Comparison of ENCODE assay signal across 1 cellular context in the genomic region with DNA sequence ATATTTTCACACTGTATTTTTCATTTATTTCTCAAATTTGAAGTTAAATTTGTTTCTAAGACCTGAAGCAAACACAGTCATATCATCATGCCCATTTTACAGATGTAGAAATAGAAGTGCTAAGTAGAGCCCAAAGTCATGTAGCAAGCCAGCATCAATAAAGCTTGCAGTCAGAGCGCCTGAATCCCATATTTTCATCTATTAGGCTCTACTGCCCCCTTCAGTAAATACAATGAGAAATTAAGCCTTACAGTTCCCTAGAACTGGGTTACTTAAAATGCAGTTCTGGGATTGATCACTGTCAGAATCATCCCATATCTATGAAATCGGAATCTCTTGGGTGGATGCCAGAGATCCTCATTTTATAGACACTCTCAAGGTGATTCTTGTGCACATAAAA.
TF ChIP-seq lines count a peak whose summit lies in the region.

No MANE protein-coding gene starts in this region.

TF ChIP-seq in GM23338, 12 proteins besides CTCF, POLR2A, EP300 and RAD21 (continued from another document):
- TF ChIP-seq, protein P1, sequence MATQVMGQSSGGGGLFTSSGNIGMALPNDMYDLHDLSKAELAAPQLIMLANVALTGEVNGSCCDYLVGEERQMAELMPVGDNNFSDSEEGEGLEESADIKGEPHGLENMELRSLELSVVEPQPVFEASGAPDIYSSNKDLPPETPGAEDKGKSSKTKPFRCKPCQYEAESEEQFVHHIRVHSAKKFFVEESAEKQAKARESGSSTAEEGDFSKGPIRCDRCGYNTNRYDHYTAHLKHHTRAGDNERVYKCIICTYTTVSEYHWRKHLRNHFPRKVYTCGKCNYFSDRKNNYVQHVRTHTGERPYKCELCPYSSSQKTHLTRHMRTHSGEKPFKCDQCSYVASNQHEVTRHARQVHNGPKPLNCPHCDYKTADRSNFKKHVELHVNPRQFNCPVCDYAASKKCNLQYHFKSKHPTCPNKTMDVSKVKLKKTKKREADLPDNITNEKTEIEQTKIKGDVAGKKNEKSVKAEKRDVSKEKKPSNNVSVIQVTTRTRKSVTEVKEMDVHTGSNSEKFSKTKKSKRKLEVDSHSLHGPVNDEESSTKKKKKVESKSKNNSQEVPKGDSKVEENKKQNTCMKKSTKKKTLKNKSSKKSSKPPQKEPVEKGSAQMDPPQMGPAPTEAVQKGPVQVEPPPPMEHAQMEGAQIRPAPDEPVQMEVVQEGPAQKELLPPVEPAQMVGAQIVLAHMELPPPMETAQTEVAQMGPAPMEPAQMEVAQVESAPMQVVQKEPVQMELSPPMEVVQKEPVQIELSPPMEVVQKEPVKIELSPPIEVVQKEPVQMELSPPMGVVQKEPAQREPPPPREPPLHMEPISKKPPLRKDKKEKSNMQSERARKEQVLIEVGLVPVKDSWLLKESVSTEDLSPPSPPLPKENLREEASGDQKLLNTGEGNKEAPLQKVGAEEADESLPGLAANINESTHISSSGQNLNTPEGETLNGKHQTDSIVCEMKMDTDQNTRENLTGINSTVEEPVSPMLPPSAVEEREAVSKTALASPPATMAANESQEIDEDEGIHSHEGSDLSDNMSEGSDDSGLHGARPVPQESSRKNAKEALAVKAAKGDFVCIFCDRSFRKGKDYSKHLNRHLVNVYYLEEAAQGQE (IDR thresholded peaks at IDR 0.05; ENCODE audit: unreplicated experiment): no peak
